ENCODE assay signal across 23 cellular contexts in genomic region chr3:155428558-155428957, GRCh38.
DNase-seq lines count a peak whose midpoint lies in the region; TF ChIP-seq lines count a peak whose summit lies in the region.
"Had no signal": no experiment of that assay in that cellular context is flagged by ENCODE, and none has a peak within 500 bp of the region (broad histone marks: within the 10 kb centered on the region; RNA-seq: fewer than 3 reads in every experiment).

No MANE protein-coding gene starts in this region.

- peaks cover 28% of the 10 kb centered on the region for H3K9me3 ChIP-seq in mesenchymal stem cell (ENCODE audit: control insufficient read depth, low read length)
- no peaks in the 10 kb centered on the region for H3K9me3 ChIP-seq in H9 (ENCODE audit: control insufficient read depth, low read depth, low read length)
- H3K9me3 ChIP-seq: thoracic aorta had no signal

- no peak overlapping the region for H4K91ac ChIP-seq in mesenchymal stem cell (ENCODE audit: low read length)
- no peak overlapping the region for H4K91ac ChIP-seq in H9 (ENCODE audit: insufficient read length, low read depth, low read length)

- H3K4me1 ChIP-seq in mesenchymal stem cell (ENCODE audit: control insufficient read depth, insufficient read depth, low read depth, low read length), result no peaks in the 10 kb centered on the region
- H3K4me1 ChIP-seq in H9 (ENCODE audit: insufficient read depth, low read length), result peaks cover 6% of the 10 kb centered on the region; the same call in 1 of the 2 replicates

- no peak overlapping the region for H3T11ph ChIP-seq in H9 (ENCODE audit: low read length)

- no peak overlapping the region for H3K56ac ChIP-seq in H9 (ENCODE audit: insufficient read length, low read depth, low read length)

- H3K27me3 Mint-ChIP-seq in H9 (ENCODE audit: low read depth) (peaks cover 1% of the 10 kb centered on the region; the same call in 1 of the 2 replicates), chondrocyte (ENCODE audit: low read depth) (peaks cover under 1% of the 10 kb centered on the region)
- H3K27me3 Mint-ChIP-seq: activated T-cell treated with anti-CD3 and anti-CD28 coated beads, Interleukin-2, amount 50 U/mL, for 24 hours; stimulated activated memory B cell treated with anti-CD40 and anti-IgM and Interleukin-4, amounts not matched to agents 10 μg/mL and 1 μg/mL and 100 μg/mL, for 72 hours had no signal

- H3K9ac ChIP-seq in mesenchymal stem cell (ENCODE audit: low read length) (no peak overlapping the region), H9 (ENCODE audit: extremely low read depth, insufficient read length, low read length) (no peak overlapping the region)

- DNase-seq in AG09309 (ENCODE audit: low read depth) (peak; percentile 96), HCEC 1CT (peak; percentile 95), astrocyte of the spinal cord (ENCODE audit: low read depth, low spot score) (peak; percentile 7), mesenchymal stem cell (peak; percentile 91), NCI-H510A treated with DMSO at 0.1 percent for 48 hours (lab: John Stamatoyannopoulos, UW) (no peak), H9 (no peak), DMS 273 treated with DMSO at 0.1 percent for 48 hours (lab: John Stamatoyannopoulos, UW) (no peak), chondrocyte (ENCODE audit: low spot score) (no peak)
- DNase-seq: activated CD4-positive, CD25-positive, alpha-beta regulatory T cell treated with anti-CD3 and anti-CD28 coated beads, Interleukin-2, amount 50 U/mL, for 72 hours; activated naive CD4-positive, alpha-beta T cell treated with Interleukin-2 at 50 U/mL for 16 hours; activated T-cell treated with anti-CD3 and anti-CD28 coated beads, Interleukin-2, amount 50 U/mL, for 24 hours; amniotic stem cell; central memory CD4-positive, alpha-beta T cell; COR-L47; DND-41; midbrain; NCI-H1105; NCI-H510A; nephron progenitor cell; stimulated activated CD4-positive, alpha-beta T cell treated with anti-CD3 and anti-CD28 coated beads, Interleukin-1b, Interleukin-23, amount 100 ng/mL, for 48 hours had no signal

- H2BK12ac ChIP-seq in mesenchymal stem cell (ENCODE audit: low read length in 2 of 2) (peak overlapping the region in 1 of 2 experiments; percentile 51), H9 (ENCODE audit: insufficient read length, low read depth, low read length) (no peak overlapping the region)

- WGBS in mesenchymal stem cell, result 31% methylated on average over 3 of the region's 4 CpGs
- no CpG with 5 or more reads among the region's 4 CpGs for WGBS in H9 (ENCODE audit: extremely low coverage, insufficient read length, low lambda C conversion rate)

- H3K14ac ChIP-seq in mesenchymal stem cell (ENCODE audit: low read length in 2 of 2) (no peak overlapping the region), H9 (ENCODE audit: insufficient read depth, low read length) (no peak overlapping the region)

- no peaks in the 10 kb centered on the region for H3K79me2 ChIP-seq in H9 (ENCODE audit: insufficient read depth, low read length)

- peaks cover 9 to 21% (median 15%) of the 10 kb centered on the region in 3 experiments; a peak in 6 of 7 replicates for H3K36me3 Mint-ChIP-seq in H9 (ENCODE audit: insufficient read depth in 1 of 3, low read depth in 3 of 3)
- H3K36me3 Mint-ChIP-seq in chondrocyte (ENCODE audit: low read depth), result no peaks in the 10 kb centered on the region
- H3K36me3 Mint-ChIP-seq: stimulated activated memory B cell treated with anti-CD40 and anti-IgM and Interleukin-4, amounts not matched to agents 10 μg/mL and 1 μg/mL and 100 μg/mL, for 72 hours had no signal

- H2BK20ac ChIP-seq in H9 (ENCODE audit: low read depth, low read length, poor library complexity, severe bottlenecking), result no peak overlapping the region

- no peaks in the 10 kb centered on the region for H3K36me3 ChIP-seq in mesenchymal stem cell (ENCODE audit: control insufficient read depth in 1 of 2, insufficient read depth in 2 of 2, low read depth in 1 of 2, low read length in 2 of 2)
- H3K36me3 ChIP-seq: thoracic aorta had no signal

- H3K27ac Mint-ChIP-seq in H9, result no peak overlapping the region
- H3K27ac Mint-ChIP-seq in chondrocyte (ENCODE audit: unreplicated experiment), result no peak overlapping the region
- H3K27ac Mint-ChIP-seq: activated T-cell treated with anti-CD3 and anti-CD28 coated beads, Interleukin-2, amount 50 U/mL, for 24 hours; B cell; nephron progenitor cell; stimulated activated memory B cell treated with anti-CD40 and anti-IgM and Interleukin-4, amounts not matched to agents 10 μg/mL and 1 μg/mL and 100 μg/mL, for 72 hours had no signal

- H3K23me2 ChIP-seq in H9 (ENCODE audit: insufficient read length, low read depth, low read length, poor library complexity, severe bottlenecking), result no peaks in the 10 kb centered on the region

- peak overlapping the region; percentile 84 for H2BK120ac ChIP-seq in mesenchymal stem cell (ENCODE audit: low read depth, low read length)
- H2BK120ac ChIP-seq in H9 (ENCODE audit: low read depth, low read length, poor library complexity, severe bottlenecking), result no peak overlapping the region

- H4K20me1 ChIP-seq in H9 (ENCODE audit: control insufficient read depth, insufficient read depth, insufficient read length), result no peaks in the 10 kb centered on the region

- H3K4me3 ChIP-seq in AG09309 (ENCODE audit: control insufficient read depth, low read depth, low read length) (no peak overlapping the region), astrocyte of the spinal cord (ENCODE audit: low read depth, low read length) (no peak overlapping the region), mesenchymal stem cell (ENCODE audit: insufficient read depth in 1 of 2, low read depth in 1 of 2, low read length in 2 of 2) (no peak overlapping the region)
- H3K4me3 ChIP-seq: thoracic aorta had no signal

- peaks cover 11 to 16% of the 10 kb centered on the region in 2 experiments for H3K9me3 Mint-ChIP-seq in H9
- peaks cover 3% of the 10 kb centered on the region for H3K9me3 Mint-ChIP-seq in chondrocyte (ENCODE audit: low read depth)

- H3K18ac ChIP-seq in mesenchymal stem cell (ENCODE audit: low read depth in 1 of 2, low read length in 2 of 2) (no peak overlapping the region), H9 (ENCODE audit: insufficient read length, low read depth, low read length) (no peak overlapping the region)

- H3K4me2 ChIP-seq in mesenchymal stem cell (ENCODE audit: low read length, poor library complexity, severe bottlenecking) (no peak overlapping the region), H9 (ENCODE audit: insufficient read depth, insufficient read length, low read length) (no peak overlapping the region)

- no peaks in the 10 kb centered on the region for H3K27me3 ChIP-seq in mesenchymal stem cell (ENCODE audit: control insufficient read depth in 1 of 2, insufficient read depth in 1 of 2, low read length in 2 of 2)
- no peaks in the 10 kb centered on the region for H3K27me3 ChIP-seq in H9 (ENCODE audit: insufficient read depth, low read length)

- H3K4me3 Mint-ChIP-seq in H9, result no peak overlapping the region
- no peak overlapping the region for H3K4me3 Mint-ChIP-seq in chondrocyte (ENCODE audit: unreplicated experiment)
- H3K4me3 Mint-ChIP-seq: activated T-cell treated with anti-CD3 and anti-CD28 coated beads, Interleukin-2, amount 50 U/mL, for 24 hours; B cell; nephron progenitor cell; stimulated activated memory B cell treated with anti-CD40 and anti-IgM and Interleukin-4, amounts not matched to agents 10 μg/mL and 1 μg/mL and 100 μg/mL, for 72 hours had no signal

- no peak overlapping the region for H4K8ac ChIP-seq in mesenchymal stem cell (ENCODE audit: low read length)
- no peak overlapping the region for H4K8ac ChIP-seq in H9 (replicated peaks; ENCODE audit: insufficient read length, low read depth, low read length)

- H3K4me1 Mint-ChIP-seq in H9 (peaks cover 10 to 11% of the 10 kb centered on the region in 2 experiments), chondrocyte (ENCODE audit: low read depth) (no peaks in the 10 kb centered on the region)
- H3K4me1 Mint-ChIP-seq: nephron progenitor cell; stimulated activated memory B cell treated with anti-CD40 and anti-IgM and Interleukin-4, amounts not matched to agents 10 μg/mL and 1 μg/mL and 100 μg/mL, for 72 hours had no signal

- H3K27ac ChIP-seq in mesenchymal stem cell (ENCODE audit: low read length, poor library complexity, severe bottlenecking) (no peak overlapping the region), H9 (ENCODE audit: insufficient read length, low read depth, low read length) (no peak overlapping the region)
- H3K27ac ChIP-seq: thoracic aorta had no signal

- H2AK5ac ChIP-seq in mesenchymal stem cell (ENCODE audit: low read length, severe bottlenecking) (no peak overlapping the region), H9 (ENCODE audit: insufficient read length, low read length) (no peak overlapping the region)

- no peak for TF ChIP-seq CTCF in AG09309 (IDR thresholded peaks at IDR 0.05; ENCODE audit: control insufficient read depth, insufficient read depth, low read depth, low read length, missing control alignments)
- TF ChIP-seq CTCF in astrocyte of the spinal cord (IDR thresholded peaks at IDR 0.05; ENCODE audit: low read depth, low read length), result no peak
- TF ChIP-seq CTCF in H9 (conservative IDR thresholded peaks at IDR 0.05), result no peak
- TF ChIP-seq CTCF in chondrocyte (IDR thresholded peaks at IDR 0.05), result no peak

- H2BK5ac ChIP-seq in mesenchymal stem cell (ENCODE audit: low read depth, low read length, poor library complexity, severe bottlenecking) (no peak overlapping the region), H9 (ENCODE audit: insufficient read length, low read length) (no peak overlapping the region)

- no peak overlapping the region for H2AFZ ChIP-seq in mesenchymal stem cell (ENCODE audit: low read depth, low read length)
- no peak overlapping the region for H2AFZ ChIP-seq in H9 (ENCODE audit: low read length)

- in situ Hi-C loops in astrocyte of the spinal cord (cut with HindIII; ENCODE audit: low sequenced_read_pairs), result no loop called here

- no peak overlapping the region for H2BK15ac ChIP-seq in mesenchymal stem cell (ENCODE audit: low read depth, poor library complexity, severe bottlenecking)
- no peak overlapping the region for H2BK15ac ChIP-seq in H9 (ENCODE audit: low read depth, low read length)

- H3K4ac ChIP-seq in mesenchymal stem cell (ENCODE audit: low read depth in 1 of 2, low read length in 2 of 2) (no peak overlapping the region), H9 (ENCODE audit: low read depth, low read length) (no peak overlapping the region)

- H3K23ac ChIP-seq in mesenchymal stem cell (ENCODE audit: low read length in 2 of 2) (no peak overlapping the region), H9 (ENCODE audit: insufficient read length, low read depth, low read length) (no peak overlapping the region)

- H3K79me1 ChIP-seq in mesenchymal stem cell (replicated peaks; ENCODE audit: low read length, poor library complexity, severe bottlenecking) (no peaks in the 10 kb centered on the region), H9 (ENCODE audit: insufficient read depth, low read depth, low read length, poor library complexity, severe bottlenecking) (no peaks in the 10 kb centered on the region)

- no peak overlapping the region for H4K5ac ChIP-seq in H9 (ENCODE audit: insufficient read length, low read depth, low read length)

Comparison
In these comparisons a context has a peak if more than half of its experiments do, and no peak if none do; other contexts are left out.
1. DNase-seq: peak in AG09309 (single experiment), HCEC 1CT (single experiment), astrocyte of the spinal cord (single experiment) and mesenchymal stem cell (single experiment); none in NCI-H510A treated with DMSO at 0.1 percent for 48 hours (single experiment), H9 (single experiment), DMS 273 treated with DMSO at 0.1 percent for 48 hours (single experiment) and chondrocyte (single experiment).